ENCODE assay signal across 22 cellular contexts in genomic region chrX:43175428-43175827, GRCh38.
"Had no signal": no experiment of that assay in that cellular context is flagged by ENCODE, and none has a peak within 500 bp of the region (broad histone marks: within the 10 kb centered on the region; RNA-seq: fewer than 3 reads in every experiment).

No MANE protein-coding gene starts in this region.

- H3K27me3 ChIP-seq: ovary, spleen, tibial nerve, upper lobe of left lung had no signal

- H3K4me1 ChIP-seq: lower lobe of right lung, psoas muscle, spleen, tibial nerve, upper lobe of left lung had no signal

- H3K9me3 ChIP-seq: lower lobe of right lung, ovary, thoracic aorta, tibial nerve, upper lobe of left lung had no signal

- H3K36me3 ChIP-seq: lower lobe of right lung, ovary, spleen, thoracic aorta, tibial nerve, upper lobe of left lung had no signal

- FAIRE-seq: endometrium, keratinocyte, urothelium cell line had no signal

- DNase-seq: cortex of kidney; effector memory CD8-positive, alpha-beta T cell; foreskin melanocyte; hypothalamus; left ventricle myocardium superior; lower lobe of right lung; natural killer cell; occipital lobe; ovary; posterior cingulate gyrus; psoas muscle; right cardiac atrium; spleen; stimulated activated CD4-positive, alpha-beta T cell treated with anti-CD3 and anti-CD28 coated beads, Interleukin-2, amount 100 ng/mL, for 48 hours; stimulated activated naive B cell treated with anti-CD40 and anti-IgM and Interleukin-4, amounts not matched to agents 10 μg/mL and 1 μg/mL and 100 μg/mL, for 72 hours; upper lobe of left lung had no signal

- H3K4me3 ChIP-seq: lower lobe of right lung, ovary, psoas muscle, skin epidermis, spleen, thoracic aorta, tibial nerve, upper lobe of left lung had no signal

- H3K27ac ChIP-seq: lower lobe of right lung, ovary, psoas muscle, skin epidermis, spleen, thoracic aorta, tibial nerve, upper lobe of left lung had no signal
